Comparison of ENCODE assay signal across 26 cellular contexts in the genomic region with DNA sequence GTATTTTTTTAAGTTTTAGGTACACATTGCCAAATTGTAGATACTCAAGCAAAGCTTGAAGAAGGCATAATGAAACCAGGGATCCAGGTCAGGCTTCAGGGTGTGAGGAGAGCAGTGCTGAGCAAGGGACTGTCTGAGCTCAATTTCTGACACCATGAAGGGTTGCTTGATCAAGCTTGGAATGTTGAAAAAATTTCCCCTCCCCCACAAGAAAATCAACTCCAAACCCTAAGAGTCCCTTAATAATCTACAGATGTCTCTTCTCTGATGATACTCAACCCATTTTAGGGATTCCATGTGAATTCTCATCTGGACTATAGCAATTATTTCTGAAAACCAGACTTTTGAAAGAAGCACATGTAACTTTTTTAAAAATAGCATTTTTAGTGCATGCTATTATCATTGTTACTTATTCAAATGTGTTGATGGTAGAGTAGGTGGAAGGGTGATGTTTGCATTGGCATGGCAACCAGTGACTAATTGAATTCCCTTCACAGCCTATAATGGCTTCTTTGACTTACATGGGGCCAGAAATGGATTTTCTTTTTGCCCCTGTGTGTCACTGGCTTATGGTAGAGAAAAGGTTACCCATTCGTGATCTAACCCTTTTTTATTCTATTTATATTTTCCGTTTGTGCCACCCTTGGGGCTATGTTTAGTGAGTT.
DNase-seq lines count a peak whose midpoint lies in the region; ATAC-seq, FAIRE-seq and TF ChIP-seq lines count a peak whose summit lies in the region.
"Had no signal": no experiment of that assay in that cellular context is flagged by ENCODE, and none has a peak within 500 bp of the region (broad histone marks: within the 10 kb centered on the region; RNA-seq: fewer than 3 reads in every experiment).

No MANE protein-coding gene starts in this region.

- H2BK5ac ChIP-seq in H1 (ENCODE audit: low read depth, low read length), result no peak overlapping the region

- H3K56ac ChIP-seq in H1 (replicated peaks; ENCODE audit: insufficient read length, low read depth, low read length), result no peak overlapping the region

- no peak overlapping the region for H2BK20ac ChIP-seq in H1 (ENCODE audit: low read length)

- no peaks in the 10 kb centered on the region for H3K36me3 ChIP-seq in PC-3 (ENCODE audit: low read depth, low read length)
- no peaks in the 10 kb centered on the region for H3K36me3 ChIP-seq in H1 (ENCODE audit: control insufficient read depth in 2 of 4, insufficient read depth in 4 of 4, low read length in 3 of 4)
- H3K36me3 ChIP-seq in osteoblast (ENCODE audit: insufficient read depth, low read length), result no peaks in the 10 kb centered on the region
- H3K36me3 ChIP-seq: BLaER1, esophagus muscularis mucosa, left lung, neural progenitor cell, SJCRH30, upper lobe of left lung had no signal

- TF ChIP-seq CTCF in PC-3 (conservative IDR thresholded peaks at IDR 0.05; ENCODE audit: low read depth, low read length) (no peak), H1 (IDR thresholded peaks at IDR 0.05; ENCODE audit: control extremely low read depth in 1 of 3, insufficient read depth in 1 of 3, low read depth in 1 of 3, low read length in 3 of 3) (no peak), osteoblast (IDR thresholded peaks at IDR 0.05; ENCODE audit: extremely low read depth, low read depth, low read length) (no peak)

- H2BK120ac ChIP-seq in H1 (replicated peaks; ENCODE audit: low read depth, low read length), result no peak overlapping the region

- H3K4ac ChIP-seq in H1 (replicated peaks; ENCODE audit: insufficient read length, low read depth, low read length), result no peak overlapping the region

- no peak overlapping the region for H4K8ac ChIP-seq in H1 (ENCODE audit: extremely low read depth, insufficient read depth, low read length)

- no peaks in the 10 kb centered on the region for H3K79me2 ChIP-seq in PC-3 (ENCODE audit: low read length)
- H3K79me2 ChIP-seq in H1 (ENCODE audit: control insufficient read depth in 1 of 2, insufficient read depth in 2 of 2, low read length in 2 of 2), result no peaks in the 10 kb centered on the region
- no peaks in the 10 kb centered on the region for H3K79me2 ChIP-seq in osteoblast (ENCODE audit: insufficient read depth, low read length)

- H3K79me1 ChIP-seq in H1 (ENCODE audit: low read depth, low read length), result no peaks in the 10 kb centered on the region

- H2BK15ac ChIP-seq in H1 (ENCODE audit: low read length), result no peak overlapping the region

- no peaks in the 10 kb centered on the region for H4K20me1 ChIP-seq in PC-3 (ENCODE audit: low read length)
- no peaks in the 10 kb centered on the region for H4K20me1 ChIP-seq in H1 (replicated peaks in 1 of 2; ENCODE audit: control insufficient read depth in 1 of 2, insufficient read depth in 2 of 2, low read length in 2 of 2)
- H4K20me1 ChIP-seq in osteoblast (ENCODE audit: insufficient read depth, low read length), result no peaks in the 10 kb centered on the region
- H4K20me1 ChIP-seq: BLaER1 had no signal

- TF ChIP-seq RAD21 in H1 (IDR thresholded peaks at IDR 0.05 in 1 of 2, conservative IDR thresholded peaks at IDR 0.05 in 1 of 2; ENCODE audit: low read depth in 2 of 2, low read length in 2 of 2), result no peak

- H3K4me2 ChIP-seq in PC-3 (ENCODE audit: low read length), result no peak overlapping the region
- no peak overlapping the region for H3K4me2 ChIP-seq in H1 (ENCODE audit: insufficient read depth in 1 of 2, low read depth in 2 of 2, low read length in 2 of 2)
- no peak overlapping the region for H3K4me2 ChIP-seq in osteoblast (ENCODE audit: insufficient read depth, low read length)
- H3K4me2 ChIP-seq: BLaER1, neural progenitor cell had no signal

- CTCF ChIA-PET in PC-3 (lab: Charles Lee) (no interaction called here), H1 (lab: Charles Lee; ENCODE audit: partially characterized antibody) (interaction anchor here (0.8 to 1.9 kb wide), 3 partner anchors 12 to 841 kb away, joined by 3 to 4 read pairs (median 4); no protein-coding TSS in a partner anchor)

- no peak overlapping the region for H3K18ac ChIP-seq in H1 (ENCODE audit: extremely low read depth, low read length)

- H4K5ac ChIP-seq in H1 (ENCODE audit: insufficient read length, low read depth, low read length), result no peak overlapping the region

- H3K9me2 ChIP-seq in PC-3 (replicated peaks; ENCODE audit: low read length), result no peaks in the 10 kb centered on the region

- POLR2A ChIA-PET in PC-3 (lab: Charles Lee; ENCODE audit: unreplicated experiment) (no interaction called here), H1 (lab: Charles Lee; ENCODE audit: partially characterized antibody) (no interaction called here)

- no peak overlapping the region for H3K23ac ChIP-seq in H1 (ENCODE audit: insufficient read length)

- H3K9ac ChIP-seq in PC-3 (ENCODE audit: low read length) (no peak overlapping the region), H1 (replicated peaks in 1 of 4; ENCODE audit: extremely low read depth in 1 of 4, low read depth in 3 of 4, low read length in 3 of 4) (no peak overlapping the region)
- H3K9ac ChIP-seq: BLaER1, neural progenitor cell had no signal

- no peak overlapping the region for H3K14ac ChIP-seq in H1 (ENCODE audit: insufficient read length)

- 84% methylated on average over 2 of the region's 2 CpGs; no CpG with 5 or more reads in 1 of the 2 experiments for WGBS in H1 (ENCODE audit: extremely low coverage in 1 of 2, insufficient coverage in 1 of 2, insufficient read length in 1 of 2, insufficient replicate concordance in 2 of 2, low coverage in 1 of 2, low lambda C conversion rate in 2 of 2, missing lambda C conversion rate in 1 of 2), 2 experiments

- no peak for FAIRE-seq in H1 (lab: Jason Lieb, UNC)
- FAIRE-seq: GM12878 had no signal

- ATAC-seq in PC-3, result 0 out of 2 replicates have a peak, but pooled peaks have one; percentile 22
- ATAC-seq: GM12878, left lung, mucosa of descending colon, psoas muscle had no signal

- TF ChIP-seq EP300 in H1 (IDR thresholded peaks at IDR 0.05; ENCODE audit: borderline replicate concordance in 1 of 2, low read depth in 2 of 2, low read length in 2 of 2), result no peak

- intact Hi-C loops in PC-3 (cut with micrococcal nuclease), result no loop called here

- DNase-seq in EL (peak; percentile 23), PC-3 (peak; percentile 20), H1 (ENCODE audit: low read depth in 1 of 2, low spot score in 2 of 2) (no peak), osteoblast (ENCODE audit: insufficient read length, low spot score, missing footprints) (peak; percentile 92), activated T-cell treated with anti-CD3 and anti-CD28 coated beads for 4 hours (no peak)
- no peak for DNase-seq in stimulated activated CD4-positive, alpha-beta T cell treated with anti-CD3 and anti-CD28 coated beads, Interleukin-2, amount 100 ng/mL, for 24 hours
- DNase-seq in effector CD8-positive, alpha-beta T cell (lab: John Stamatoyannopoulos, UW), result no peak
- DNase-seq: activated CD8-positive, alpha-beta memory T cell treated with anti-CD3 and anti-CD28 coated beads, Interleukin-2, amount 50 U/mL, for 48 hours; activated gamma-delta T cell treated with Interleukin-2 at 50 U/mL for 16 hours; caudate nucleus; GDM1; glutamatergic neuron; left lung; MM.1S; mucosa of descending colon; NCI-H1436; NCI-H82; psoas muscle; SJCRH30; T-helper 1 cell; upper lobe of left lung had no signal

- no peak overlapping the region for H2BK12ac ChIP-seq in H1 (ENCODE audit: low read depth, low read length)

- H3K27ac ChIP-seq in PC-3 (ENCODE audit: low read length) (no peak overlapping the region), H1 (ENCODE audit: low read depth, low read length) (no peak overlapping the region), osteoblast (ENCODE audit: low read depth, low read length) (no peak overlapping the region)
- H3K27ac ChIP-seq: BLaER1, esophagus muscularis mucosa, left lung, neural progenitor cell, psoas muscle, SJCRH30, upper lobe of left lung, VCaP had no signal

- no peak for TF ChIP-seq POLR2A in H1 (IDR thresholded peaks at IDR 0.05; ENCODE audit: control extremely low read depth in 1 of 2, low read depth in 2 of 2, low read length in 2 of 2)

- no TSS peak for BruUV-seq in PC-3 (replicated peaks; lab: Mats Ljungman, UMichigan)

- H2AK5ac ChIP-seq in H1 (ENCODE audit: low read depth, low read length), result no peak overlapping the region

- H3K9me3 ChIP-seq in PC-3 (ENCODE audit: low read length) (no peaks in the 10 kb centered on the region), H1 (ENCODE audit: insufficient read depth in 2 of 2, low read depth in 1 of 2, low read length in 1 of 2) (no peaks in the 10 kb centered on the region), osteoblast (ENCODE audit: low read depth, low read length) (no peaks in the 10 kb centered on the region)
- H3K9me3 ChIP-seq: esophagus muscularis mucosa, left lung, mucosa of descending colon, psoas muscle, SJCRH30, upper lobe of left lung had no signal

- H3K4me1 ChIP-seq in PC-3 (ENCODE audit: insufficient read depth, low read length) (no peaks in the 10 kb centered on the region), H1 (replicated peaks in 1 of 4; ENCODE audit: control insufficient read depth in 3 of 4, insufficient read depth in 4 of 4, low read length in 3 of 4) (peaks cover 0 to 7% (median 4%) of the 10 kb centered on the region in 4 experiments; a peak in 4 of 7 replicates), osteoblast (ENCODE audit: insufficient read depth, low read length) (no peaks in the 10 kb centered on the region)
- H3K4me1 ChIP-seq: esophagus muscularis mucosa, left lung, neural progenitor cell, psoas muscle, SJCRH30 had no signal

- no peaks in the 10 kb centered on the region for H3F3A ChIP-seq in PC-3 (ENCODE audit: low read length, unreplicated experiment)

- no peaks in the 10 kb centered on the region for H3K27me3 ChIP-seq in PC-3 (ENCODE audit: low read length)
- no peaks in the 10 kb centered on the region for H3K27me3 ChIP-seq in H1 (replicated peaks in 1 of 4; ENCODE audit: control insufficient read depth in 3 of 4, extremely low read depth in 1 of 4, insufficient read depth in 3 of 4, low read length in 3 of 4)
- H3K27me3 ChIP-seq in osteoblast (ENCODE audit: insufficient read depth, low read length), result peaks cover 6% of the 10 kb centered on the region
- H3K27me3 ChIP-seq: BLaER1, esophagus muscularis mucosa, left lung, neural progenitor cell, SJCRH30, upper lobe of left lung had no signal

- no peak overlapping the region for H4K91ac ChIP-seq in H1 (replicated peaks; ENCODE audit: insufficient read length, low read length)

- H2AFZ ChIP-seq in PC-3 (ENCODE audit: low read length), result no peak overlapping the region
- H2AFZ ChIP-seq in H1 (ENCODE audit: low read length), result no peak overlapping the region
- no peak overlapping the region for H2AFZ ChIP-seq in osteoblast (ENCODE audit: low read length)
- H2AFZ ChIP-seq: neural progenitor cell had no signal

- no peaks in the 10 kb centered on the region for H3K23me2 ChIP-seq in H1 (ENCODE audit: low read depth, low read length)

- H3K4me3 ChIP-seq in PC-3 (ENCODE audit: low read length) (no peak overlapping the region), H1 (ENCODE audit: extremely low read depth in 1 of 4, insufficient read depth in 2 of 4, low read depth in 3 of 4, low read length in 4 of 4) (no peak overlapping the region), osteoblast (ENCODE audit: insufficient read depth, low read length) (no peak overlapping the region)
- H3K4me3 ChIP-seq: BLaER1, esophagus muscularis mucosa, GM12878, left lung, mucosa of descending colon, neural progenitor cell, psoas muscle, SJCRH30, upper lobe of left lung had no signal

TF ChIP-seq in H1, 55 proteins besides CTCF, POLR2A, EP300 and RAD21 (continues in another document):
- no peak for TF ChIP-seq YY1 (IDR thresholded peaks at IDR 0.05; ENCODE audit: low read depth, low read length)

Comparison
In these comparisons a context has a peak if more than half of its experiments do, and no peak if none do; other contexts are left out.
1. DNase-seq: peak in EL (single experiment), PC-3 (single experiment) and osteoblast (single experiment); none in H1 (0 of 2), activated T-cell treated with anti-CD3 and anti-CD28 coated beads for 4 hours (single experiment), stimulated activated CD4-positive, alpha-beta T cell treated with anti-CD3 and anti-CD28 coated beads, Interleukin-2, amount 100 ng/mL, for 24 hours (0 of 2) and effector CD8-positive, alpha-beta T cell (single experiment).